Comparison of ENCODE assay signal across 23 cellular contexts in genomic region chr6:100593522-100593921, GRCh38.
DNase-seq lines count a peak whose midpoint lies in the region; ATAC-seq, FAIRE-seq and TF ChIP-seq lines count a peak whose summit lies in the region.
"Had no signal": no experiment of that assay in that cellular context is flagged by ENCODE, and none has a peak within 500 bp of the region (broad histone marks: within the 10 kb centered on the region; RNA-seq: fewer than 3 reads in every experiment).

No MANE protein-coding gene starts in this region.

- no peak overlapping the region for H3K4me2 ChIP-seq in GM12878 (ENCODE audit: control insufficient read depth, insufficient read depth)

- no peak for FAIRE-seq in GM12878 (lab: Jason Lieb, UNC)

- no peak for TF ChIP-seq RAD21 in GM12878 (IDR thresholded peaks at IDR 0.05; ENCODE audit: insufficient read depth, low read depth, low read length)

- H3K27me3 ChIP-seq in GM06990 (replicated peaks; ENCODE audit: control insufficient read depth, insufficient read depth, low read length) (no peaks in the 10 kb centered on the region), GM12878 (replicated peaks in 1 of 2; ENCODE audit: control insufficient read depth in 2 of 2, insufficient read depth in 2 of 2, low read length in 1 of 2) (no peaks in the 10 kb centered on the region), gastroesophageal sphincter (no peaks in the 10 kb centered on the region)
- H3K27me3 ChIP-seq: thyroid gland had no signal

- intact Hi-C loops in GM12878 (cut with micrococcal nuclease; ENCODE audit: unreplicated experiment), result no loop called here

- RAD21 ChIA-PET in GM12878 (lab: Charles Lee; ENCODE audit: unreplicated experiment), result no interaction called here

- in situ Hi-C loops in GM12878 (cut with MboI), result no loop called here

- no peaks in the 10 kb centered on the region for H3K9me3 ChIP-seq in GM12878 (replicated peaks; ENCODE audit: control insufficient read depth, insufficient read depth, low read length)
- H3K9me3 ChIP-seq in gastroesophageal sphincter, result no peaks in the 10 kb centered on the region
- H3K9me3 ChIP-seq: Caco-2, left ventricle myocardium inferior, thyroid gland had no signal

- SMC1A ChIA-PET in GM12878 (lab: Charles Lee; ENCODE audit: uncharacterized antibody, unreplicated experiment), result interaction anchor here (1.0 to 1.4 kb wide), 4 partner anchors 12 to 70 kb away, joined by 3 read pairs; no protein-coding TSS in a partner anchor

- H3K4me3 ChIP-seq in GM06990 (replicated peaks; ENCODE audit: low read depth, low read length) (no peak overlapping the region), GM12878 (no peak overlapping the region), gastroesophageal sphincter (no peak overlapping the region)
- H3K4me3 ChIP-seq: left ventricle myocardium inferior, thyroid gland had no signal

- TF ChIP-seq EP300 in GM12878 (IDR thresholded peaks at IDR 0.05; ENCODE audit: borderline replicate concordance in 1 of 2, control insufficient read depth in 1 of 2, low read depth in 2 of 2, low read length in 2 of 2) (no peak; a peak in 1 of 4 replicates), gastroesophageal sphincter (IDR thresholded peaks at IDR 0.05) (no peak)

- WGBS in GM12878 (ENCODE audit: insufficient coverage, insufficient replicate concordance, low lambda C conversion rate, missing lambda C conversion rate), result 0% methylated on average over 2 of the region's 2 CpGs
- WGBS in gastroesophageal sphincter (ENCODE audit: low coverage in 1 of 2), 2 donors, result 60 to 79% methylated on average over 2 of the region's 2 CpGs

- no TSS peak for BruUV-seq in GM12878 (replicated peaks; lab: Mats Ljungman, UMichigan)

- H3K79me2 ChIP-seq in GM12878 (ENCODE audit: control insufficient read depth, insufficient read depth, low read length), result no peaks in the 10 kb centered on the region

- no peaks in the 10 kb centered on the region for H4K20me1 ChIP-seq in GM12878 (ENCODE audit: control insufficient read depth, insufficient read depth)

- TF ChIP-seq POLR2A in GM12878 (IDR thresholded peaks at IDR 0.05; ENCODE audit: low read depth, low read length) (no peak), gastroesophageal sphincter (IDR thresholded peaks at IDR 0.05) (no peak)

- H3K9ac ChIP-seq in GM12878 (ENCODE audit: control insufficient read depth, insufficient read depth, low read length), result no peak overlapping the region

- CTCF ChIA-PET in GM12878 (lab: Yijun Ruan, JAX), result interaction anchor here (0.7 kb wide), 1 partner anchor 67 kb away, joined by 3 read pairs; no protein-coding TSS in a partner anchor

- TF ChIP-seq CTCF in GM06990 (IDR thresholded peaks at IDR 0.05; ENCODE audit: insufficient read depth, low read length, poor library complexity, severe bottlenecking), result no peak
- TF ChIP-seq CTCF in GM12878 (IDR thresholded peaks at IDR 0.05 in 2 of 3, conservative IDR thresholded peaks at IDR 0.05 in 1 of 3; ENCODE audit: control insufficient read depth in 2 of 3, extremely low read depth in 1 of 3, insufficient read depth in 1 of 3, low read depth in 3 of 3, low read length in 3 of 3), result no peak
- TF ChIP-seq CTCF in gastroesophageal sphincter (IDR thresholded peaks at IDR 0.05), result no peak

- peaks cover 5% of the 10 kb centered on the region for H3K36me3 ChIP-seq in GM06990 (ENCODE audit: control insufficient read depth, insufficient read depth, low read length)
- peaks cover 0 to 3% of the 10 kb centered on the region in 2 experiments; a peak in 1 of 4 replicates for H3K36me3 ChIP-seq in GM12878 (ENCODE audit: control insufficient read depth in 2 of 2, insufficient read depth in 2 of 2, low read length in 1 of 2)
- H3K36me3 ChIP-seq in gastroesophageal sphincter, result peaks cover 0 to 27% of the 10 kb centered on the region in 2 donors
- H3K36me3 ChIP-seq: thyroid gland had no signal

- H3K27ac ChIP-seq in GM12878 (ENCODE audit: control insufficient read depth, insufficient read depth) (no peak overlapping the region), gastroesophageal sphincter (no peak overlapping the region)
- H3K27ac ChIP-seq: left ventricle myocardium inferior, thyroid gland had no signal

- DNase-seq in GM06990 (ENCODE audit: extremely low read depth, insufficient read length), result peak; percentile 7
- peak; percentile 36 for DNase-seq in NCI-H1436 (lab: John Stamatoyannopoulos, UW)
- no peak for DNase-seq in GM12878 (ENCODE audit: low read depth, low spot score)
- DNase-seq in NCI-H1105 (lab: John Stamatoyannopoulos, UW), result no peak
- DNase-seq in DMS53 (lab: John Stamatoyannopoulos, UW), result no peak
- DNase-seq in activated CD8-positive, alpha-beta memory T cell treated with anti-CD3 and anti-CD28 coated beads for 24 hours, result no peak
- DNase-seq: activated CD4-positive, CD25-positive, alpha-beta regulatory T cell treated with anti-CD3 and anti-CD28 coated beads, Interleukin-2, amount 50 U/mL, for 72 hours; activated CD8-positive, alpha-beta memory T cell treated with anti-CD3 and anti-CD28 coated beads, Interleukin-2, amount 10 ng/mL, durations not matched to agents 7 days and 5 days; activated effector memory CD4-positive, alpha-beta T cell treated with Interleukin-2 at 50 U/mL for 16 hours; amygdala; Caco-2; endodermal cell; GDM1; Karpas-422; left ventricle myocardium inferior; occipital lobe; SIG-M5; stimulated activated CD4-positive, alpha-beta T cell treated with anti-CD3 and anti-CD28 coated beads, Interleukin-4, amount 100 ng/mL, for 24 hours; stimulated activated CD8-positive, alpha-beta memory T cell treated with anti-CD3 and anti-CD28 coated beads, Interleukin-4, amount 100 ng/mL, for 48 hours; thyroid gland had no signal

- H3K4me1 ChIP-seq in GM12878 (ENCODE audit: control insufficient read depth, insufficient read depth, low read length) (no peaks in the 10 kb centered on the region), gastroesophageal sphincter (no peaks in the 10 kb centered on the region)
- H3K4me1 ChIP-seq: left ventricle myocardium inferior, thyroid gland had no signal

- no peak overlapping the region for H2AFZ ChIP-seq in GM12878 (ENCODE audit: control insufficient read depth, low read depth, low read length)

- ATAC-seq in GM21786 (IDR thresholded peaks at IDR 0.05; ENCODE audit: unreplicated experiment) (peak; percentile 60), GM12878 (peak; percentile 64), gastroesophageal sphincter (no peak)
- ATAC-seq: activated CD8-positive, alpha-beta memory T cell treated with anti-CD3 and anti-CD28 coated beads, Interleukin-2, amount 10 ng/mL, durations not matched to agents 7 days and 5 days; sciatic nerve had no signal

- POLR2A ChIA-PET in GM12878 (lab: Charles Lee), result interaction anchor here (1.1 kb wide), 1 partner anchor 12 kb away, joined by 3 read pairs; no protein-coding TSS in a partner anchor

TF ChIP-seq in GM12878, 131 proteins besides CTCF, POLR2A, EP300 and RAD21 (continues in another document):
- TF ChIP-seq CBX5 (IDR thresholded peaks at IDR 0.05; ENCODE audit: low read depth) (no peak), ZNF384 (IDR thresholded peaks at IDR 0.05; ENCODE audit: borderline replicate concordance, low read depth, low read length) (peak; percentile 70; the same call in 1 of the 2 replicates), ZNF24 (IDR thresholded peaks at IDR 0.05) (peak; percentile 35; the same call in 1 of the 2 replicates), MEF2B (IDR thresholded peaks at IDR 0.05; ENCODE audit: partially characterized antibody, poor library complexity, severe bottlenecking) (peak; percentile 8), CHD4 (IDR thresholded peaks at IDR 0.05) (no peak), ATF2 (IDR thresholded peaks at IDR 0.05; ENCODE audit: low read length) (no peak), PRDM15 (CRISPR knock-in tag; IDR thresholded peaks at IDR 0.05) (no peak)

Comparison
In these comparisons a context has a peak if more than half of its experiments do, and no peak if none do; other contexts are left out.
1. DNase-seq: peak in GM06990 (single experiment) and NCI-H1436 (single experiment); none in GM12878 (single experiment), NCI-H1105 (single experiment), DMS53 (single experiment) and activated CD8-positive, alpha-beta memory T cell treated with anti-CD3 and anti-CD28 coated beads for 24 hours (single experiment).